In genomic region chr10:94800551-94800950, GRCh38 we compare ENCODE assay signal across 4 cellular contexts. TPM values are rescaled to one million over a fixed set of nuclear protein-coding genes. Genes with fewer than 3 reads are reported as not detected.
"Had no signal": no experiment of that assay in that cellular context is flagged by ENCODE, and none has a peak within 500 bp of the region (broad histone marks: within the 10 kb centered on the region; RNA-seq: fewer than 3 reads in every experiment).

No MANE protein-coding gene starts in this region.

RNA-seq across cellular contexts. Expression of gene CYP2C19, which starts 38.1 kb away (rescaled TPM):
- total RNA-seq: LHCN-M2, M059J, MCF 10A, NCI-H460 had no signal
